30 cellular contexts compared by ENCODE assay signal in the genomic region with DNA sequence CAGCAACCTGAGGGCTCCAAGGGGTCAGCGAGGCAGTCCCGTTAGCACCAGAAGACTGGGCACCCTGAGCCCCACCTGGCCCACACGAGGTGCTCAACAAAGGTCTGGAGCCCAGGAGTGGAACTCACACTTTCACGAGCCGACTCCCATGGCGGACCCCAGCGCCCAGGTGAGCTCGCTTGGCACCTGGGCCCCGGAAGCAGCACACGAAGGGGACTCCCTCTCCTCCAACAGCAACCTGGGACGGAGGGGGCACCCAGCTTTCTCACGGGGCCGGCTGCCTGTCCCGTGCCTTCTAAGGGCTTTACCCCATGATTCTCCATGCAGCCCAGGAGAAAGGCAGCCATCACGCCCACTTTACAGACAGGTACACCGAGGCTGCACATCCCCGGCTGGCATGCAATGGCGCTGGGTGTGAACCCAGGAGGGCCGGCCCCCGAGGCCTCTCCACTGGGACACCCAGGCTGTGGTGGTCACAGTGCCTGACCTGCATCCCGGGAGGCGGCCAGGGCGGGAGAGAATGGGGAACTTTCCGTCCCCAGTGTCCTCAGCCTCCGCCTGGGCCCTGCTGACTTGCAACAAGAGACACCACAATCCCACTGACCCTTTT. TPM values are rescaled to one million over a fixed set of nuclear protein-coding genes. Genes with fewer than 3 reads are reported as not detected.
"Had no signal": no experiment of that assay in that cellular context is flagged by ENCODE, and none has a peak within 500 bp of the region (broad histone marks: within the 10 kb centered on the region; RNA-seq: fewer than 3 reads in every experiment).

No MANE protein-coding gene starts in this region.

- H3K9me3 ChIP-seq: SJCRH30 had no signal

- H3K4me3 ChIP-seq: SJCRH30, SK-N-MC had no signal

- ATAC-seq: activated CD8-positive, alpha-beta T cell treated with anti-CD3 and anti-CD28 coated beads, Interleukin-2, amount 10 ng/mL, durations not matched to agents 7 days and 5 days; activated naive CD8-positive, alpha-beta T cell treated with anti-CD3 and anti-CD28 coated beads, Interleukin-2, amount 50 U/mL, for 24 hours; PC-3 had no signal

- H3K4me2 ChIP-seq: KMS-11 had no signal

- H3K27ac ChIP-seq: brain microvascular endothelial cell, KMS-11, SJCRH30, SK-N-MC had no signal

- H3K27me3 ChIP-seq: brain microvascular endothelial cell, SJCRH30 had no signal

- FAIRE-seq: RCC 7860 had no signal

- DNase-seq: activated CD4-positive, alpha-beta T cell treated with anti-CD3 and anti-CD28 coated beads, Interleukin-2, amount 10 ng/mL, durations not matched to agents 24 days and 14 days; activated CD4-positive, alpha-beta T cell treated with anti-CD3 and anti-CD28 coated beads, Interleukin-2, amount 50 U/mL, for 48 hours; activated CD8-positive, alpha-beta T cell treated with anti-CD3 and anti-CD28 coated beads, Interleukin-2, amount 10 ng/mL, durations not matched to agents 7 days and 5 days; activated gamma-delta T cell treated with Interleukin-2 at 50 U/mL for 16 hours; activated naive CD4-positive, alpha-beta T cell treated with anti-CD3 and anti-CD28 coated beads, Interleukin-2, amount 10 ng/mL, durations not matched to agents 7 days and 5 days; activated naive CD8-positive, alpha-beta T cell treated with anti-CD3 and anti-CD28 coated beads, Interleukin-2, amount 50 U/mL, for 24 hours; activated T-cell treated with anti-CD3 and anti-CD28 coated beads, Interleukin-2, amount 50 U/mL, for 24 hours; anterior cingulate cortex; brain microvascular endothelial cell; central memory CD4-positive, alpha-beta T cell; MM.1S; MV-4-11; NCI-H1092; NCI-H1436 treated with DMSO at 0.1 percent for 48 hours; NCI-H187; NCI-H2029 treated with DMSO at 0.1 percent for 48 hours; NCI-H2107; NCI-H2171; NCI-H510A; NCI-H526; NCI-H748 treated with DMSO at 0.1 percent for 48 hours; NK-92 treated with Interleukin-12 subunit alpha and Interleukin-12 subunit beta, amount 100 ng/mL, for 24 hours; PC-3; Right ventricle myocardium superior; SJCRH30; T1000 had no signal

- H3K9ac ChIP-seq: KMS-11 had no signal

- H3K36me3 ChIP-seq: SJCRH30 had no signal

RNA-seq across cellular contexts. Expression of gene TJP3, which starts 13.0 kb away (rescaled TPM):
- total RNA-seq: activated CD4-positive, alpha-beta T cell treated with anti-CD3 and anti-CD28 coated beads, Interleukin-2, amount 10 ng/mL, durations not matched to agents 24 days and 14 days; LHCN-M2; Right ventricle myocardium superior; SJCRH30 had no signal
